In the genomic region with DNA sequence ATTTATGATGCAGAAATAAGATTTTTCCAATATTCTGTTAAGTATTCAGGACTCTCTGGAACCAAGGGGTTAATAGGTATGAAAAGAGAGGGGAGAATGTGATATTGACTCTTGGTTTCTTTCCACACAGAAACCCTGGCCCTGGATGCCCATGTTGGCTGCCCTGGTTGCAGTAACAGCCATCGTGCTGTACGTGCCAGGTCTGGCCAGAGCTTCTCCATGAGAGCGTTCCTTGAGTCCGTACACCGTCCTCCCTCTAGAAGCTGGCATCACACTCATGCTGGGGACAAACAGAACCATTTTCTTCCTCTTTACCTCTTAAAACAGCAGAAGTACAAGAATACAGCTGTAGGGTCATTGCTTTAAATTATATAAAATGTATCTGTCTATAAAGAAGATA, we compare ENCODE assay signal across 30 cellular contexts.
"Had no signal": no experiment of that assay in that cellular context is flagged by ENCODE, and none has a peak within 500 bp of the region (broad histone marks: within the 10 kb centered on the region; RNA-seq: fewer than 3 reads in every experiment).

No MANE protein-coding gene starts in this region.

- H3K27ac ChIP-seq: cardiac muscle cell, neutrophil, testis, uterus, WERI-Rb-1 had no signal

- DNase-seq: activated CD4-positive, alpha-beta T cell treated with anti-CD3 and anti-CD28 coated beads for 48 hours; activated CD4-positive, alpha-beta T cell treated with anti-CD3 and anti-CD28 coated beads, Interleukin-2, amount 50 U/mL, for 48 hours; activated CD8-positive, alpha-beta memory T cell treated with anti-CD3 and anti-CD28 coated beads for 24 hours; activated effector memory CD4-positive, alpha-beta T cell treated with anti-CD3 and anti-CD28 coated beads, Interleukin-2, amount 50 U/mL, for 16 hours; activated naive CD4-positive, alpha-beta T cell treated with anti-CD3 and anti-CD28 coated beads, Interleukin-2, amount 50 U/mL, for 16 hours; anterior cingulate cortex; effector memory CD8-positive, alpha-beta T cell; erythroblast; head of caudate nucleus; hypothalamus; kidney glomerular epithelial cell; naive B cell; nephron progenitor cell; small intestine; stimulated activated CD4-positive, alpha-beta T cell treated with anti-CD3 and anti-CD28 coated beads, Interleukin-4, amount 100 ng/mL, for 4 hours; stimulated activated CD8-positive, alpha-beta memory T cell treated with anti-CD3 and anti-CD28 coated beads, Interleukin-4, amount 100 ng/mL, for 48 hours; stimulated activated naive CD4-positive, alpha-beta T cell; T-helper 17 cell; T1000; testis; uterus; WERI-Rb-1 had no signal

- H3K4me3 ChIP-seq: cardiac muscle cell, coronary artery, testis, uterus had no signal

- H3K4me3 Mint-ChIP-seq: brain; effector memory CD8-positive, alpha-beta T cell; mesothelial cell of epicardium; nephron progenitor cell; T-helper 17 cell; type B pancreatic cell had no signal

- ATAC-seq: activated CD4-positive, CD25-positive, alpha-beta regulatory T cell treated with anti-CD3 and anti-CD28 coated beads, Interleukin-2, amount 50 U/mL, for 24 hours; effector memory CD8-positive, alpha-beta T cell; SK-N-SH treated with all-trans-retinoic acid at 6 μM for 48 hours; T-helper 17 cell had no signal

- H3K4me1 Mint-ChIP-seq: brain, naive B cell, nephron progenitor cell had no signal

- H3K4me1 ChIP-seq: testis, uterus had no signal

- H3K9me3 ChIP-seq: neutrophil, testis, uterus had no signal

- H3K27me3 ChIP-seq: cardiac muscle cell, neutrophil, testis, uterus had no signal

- H3K36me3 ChIP-seq: uterus had no signal

- H3K9me3 Mint-ChIP-seq: brain; effector memory CD8-positive, alpha-beta T cell; mesothelial cell of epicardium; naive B cell; nephron progenitor cell; type B pancreatic cell had no signal

- H3K27ac Mint-ChIP-seq: brain; effector memory CD8-positive, alpha-beta T cell; mesothelial cell of epicardium; nephron progenitor cell; T-helper 17 cell; type B pancreatic cell had no signal
